In the genomic region with DNA sequence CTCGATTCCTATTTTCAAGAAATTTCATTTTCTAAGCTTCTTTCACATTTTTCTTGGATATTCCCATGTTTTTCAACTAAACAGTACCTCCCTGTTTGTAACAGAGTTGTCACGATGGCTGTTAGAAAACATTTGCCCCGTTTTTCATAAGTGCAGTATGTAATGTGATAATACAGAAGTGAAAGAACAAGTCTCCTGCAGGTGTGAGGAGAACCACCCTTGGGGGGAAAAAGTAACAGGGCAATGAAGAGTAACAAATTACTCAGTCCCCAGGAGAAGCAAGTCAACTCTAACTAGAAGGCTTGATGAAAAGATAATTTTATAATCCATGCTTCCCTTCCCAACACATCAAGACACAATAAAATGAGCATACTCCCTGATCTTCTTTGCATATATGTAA, we compare ENCODE assay signal across 14 cellular contexts.
DNase-seq lines count a peak whose midpoint lies in the region; ATAC-seq and TF ChIP-seq lines count a peak whose summit lies in the region.
"Had no signal": no experiment of that assay in that cellular context is flagged by ENCODE, and none has a peak within 500 bp of the region (broad histone marks: within the 10 kb centered on the region; RNA-seq: fewer than 3 reads in every experiment).

No MANE protein-coding gene starts in this region.

- H3K27me3 Mint-ChIP-seq in activated T-cell treated with anti-CD3 and anti-CD28 coated beads, Interleukin-2, amount 50 U/mL, for 72 hours (ENCODE audit: low read depth), result no peaks in the 10 kb centered on the region

- DNase-seq in activated T-cell treated with anti-CD3 and anti-CD28 coated beads, Interleukin-2, amount 50 U/mL, for 72 hours, result no peak
- no peak for DNase-seq in activated T-cell treated with anti-CD3 and anti-CD28 coated beads for 4 hours
- DNase-seq in spleen, result no peak
- DNase-seq in medulla oblongata (ENCODE audit: extremely low spot score), result no peak
- DNase-seq in MM.1S, result no peak
- no peak for DNase-seq in stimulated activated CD4-positive, alpha-beta T cell treated with anti-CD3 and anti-CD28 coated beads, Interleukin-1b, Interleukin-23, amount 100 ng/mL, for 48 hours
- DNase-seq: aorta, heart right ventricle, psoas muscle, SJCRH30, thyroid gland had no signal

- H2AFZ ChIP-seq in OCI-LY1 (ENCODE audit: low read length) (no peak overlapping the region), MM.1S (ENCODE audit: low read length) (no peak overlapping the region)

- WGBS in spleen, 5 donors, result 65 to 80% (median 74%) methylated on average over 3 of the region's 3 CpGs

- H3F3A ChIP-seq in OCI-LY1 (ENCODE audit: insufficient read depth, low read length) (no peaks in the 10 kb centered on the region), MM.1S (ENCODE audit: insufficient read depth, low read length) (no peaks in the 10 kb centered on the region)

- intact Hi-C loops in spleen (cut with DNase I; ENCODE audit: low total_unique reads), result no loop called here

- peak overlapping the region; percentile 47 for H3K4me2 ChIP-seq in OCI-LY1 (ENCODE audit: low read length)
- H3K4me2 ChIP-seq in MM.1S (ENCODE audit: low read depth, low read length), result no peak overlapping the region

- no peaks in the 10 kb centered on the region for H3K9me3 ChIP-seq in OCI-LY1 (ENCODE audit: low read length)
- no peaks in the 10 kb centered on the region for H3K9me3 ChIP-seq in spleen
- H3K9me3 ChIP-seq in MM.1S (replicated peaks; ENCODE audit: insufficient read depth, low read length), result no peaks in the 10 kb centered on the region
- H3K9me3 ChIP-seq: esophagus muscularis mucosa, heart right ventricle, psoas muscle, SJCRH30, thyroid gland had no signal

- H3K27ac ChIP-seq in OCI-LY1 (ENCODE audit: low read depth, low read length, poor library complexity, severe bottlenecking) (peak overlapping the region; percentile 82), spleen (peak overlapping the region in 7 of 8 donors; percentile 29 to 80 (median 49)), MM.1S (ENCODE audit: low read length) (no peak overlapping the region; the same call in 1 of the 2 replicates)
- H3K27ac ChIP-seq: esophagus muscularis mucosa, heart right ventricle, psoas muscle, SJCRH30, thyroid gland had no signal

- peak overlapping the region; percentile 36 for H3K27ac Mint-ChIP-seq in activated T-cell treated with anti-CD3 and anti-CD28 coated beads, Interleukin-2, amount 50 U/mL, for 72 hours

- ATAC-seq in activated T-cell treated with anti-CD3 and anti-CD28 coated beads, Interleukin-2, amount 50 U/mL, for 72 hours (replicated peaks in 1 of 2), result no peak
- peak; percentile 36 for ATAC-seq in GM21723 (IDR thresholded peaks at IDR 0.05; ENCODE audit: unreplicated experiment)
- ATAC-seq: heart right ventricle, psoas muscle had no signal

- H3K4me1 Mint-ChIP-seq in activated T-cell treated with anti-CD3 and anti-CD28 coated beads, Interleukin-2, amount 50 U/mL, for 72 hours (ENCODE audit: low read depth), result peaks cover 89% of the 10 kb centered on the region

- H3K9me3 Mint-ChIP-seq in activated T-cell treated with anti-CD3 and anti-CD28 coated beads, Interleukin-2, amount 50 U/mL, for 72 hours, result no peaks in the 10 kb centered on the region

- H3K79me2 ChIP-seq in OCI-LY1 (ENCODE audit: insufficient read depth, low read length) (peaks cover 37% of the 10 kb centered on the region), MM.1S (ENCODE audit: low read length) (no peaks in the 10 kb centered on the region)

- TF ChIP-seq CTCF in OCI-LY1 (IDR thresholded peaks at IDR 0.05; ENCODE audit: low read length), result no peak
- no peak for TF ChIP-seq CTCF in spleen (IDR thresholded peaks at IDR 0.05 in 8 of 11, conservative IDR thresholded peaks at IDR 0.05 in 3 of 11)
- no peak for TF ChIP-seq CTCF in MM.1S (IDR thresholded peaks at IDR 0.05; ENCODE audit: low read length)

- H3K9ac ChIP-seq in OCI-LY1 (ENCODE audit: low read length) (peak overlapping the region; percentile 0; the same call in 1 of the 2 replicates), MM.1S (ENCODE audit: low read length) (no peak overlapping the region)

- TF ChIP-seq POLR2A in spleen (IDR thresholded peaks at IDR 0.05), result no peak

- H3K4me3 ChIP-seq in OCI-LY1 (ENCODE audit: low read depth, low read length, poor library complexity, severe bottlenecking) (no peak overlapping the region), spleen (no peak overlapping the region), MM.1S (ENCODE audit: low read length) (no peak overlapping the region)
- H3K4me3 ChIP-seq: esophagus muscularis mucosa, heart right ventricle, psoas muscle, SJCRH30, thyroid gland had no signal

- H3K36me3 ChIP-seq in OCI-LY1 (ENCODE audit: insufficient read depth, low read length) (peaks cover 38% of the 10 kb centered on the region), spleen (peaks cover 0 to 14% (median 0%) of the 10 kb centered on the region in 6 donors), MM.1S (replicated peaks; ENCODE audit: insufficient read depth, low read length) (no peaks in the 10 kb centered on the region)
- H3K36me3 ChIP-seq: esophagus muscularis mucosa, SJCRH30, thyroid gland had no signal

- H3K27me3 ChIP-seq in OCI-LY1 (ENCODE audit: insufficient read depth, low read length) (no peaks in the 10 kb centered on the region), spleen (replicated peaks in 1 of 7) (no peaks in the 10 kb centered on the region), MM.1S (replicated peaks; ENCODE audit: insufficient read depth, low read length) (no peaks in the 10 kb centered on the region)
- H3K27me3 ChIP-seq: esophagus muscularis mucosa, heart right ventricle, SJCRH30, thyroid gland had no signal

- H3K4me1 ChIP-seq in OCI-LY1 (ENCODE audit: insufficient read depth, low read length, severe bottlenecking) (peaks cover 59% of the 10 kb centered on the region), spleen (peaks cover 16 to 98% (median 52%) of the 10 kb centered on the region in 6 donors), MM.1S (ENCODE audit: low read length) (peaks cover 20% of the 10 kb centered on the region)
- H3K4me1 ChIP-seq: psoas muscle, SJCRH30, thyroid gland had no signal

- H3K9me2 ChIP-seq in OCI-LY1 (ENCODE audit: low read depth, low read length), result no peaks in the 10 kb centered on the region
- H3K9me2 ChIP-seq in MM.1S (replicated peaks; ENCODE audit: insufficient read depth, low read length), result no peaks in the 10 kb centered on the region

- 0 out of 2 replicates have a peak, but pooled peaks cover 3% of the 10 kb centered on the region for H4K20me1 ChIP-seq in OCI-LY1 (ENCODE audit: insufficient read depth, low read length)
- H4K20me1 ChIP-seq in MM.1S (ENCODE audit: insufficient read depth, low read length), result no peaks in the 10 kb centered on the region

- peaks cover 5 to 17% of the 10 kb centered on the region in 2 donors for H3K36me3 Mint-ChIP-seq in activated T-cell treated with anti-CD3 and anti-CD28 coated beads, Interleukin-2, amount 50 U/mL, for 72 hours (ENCODE audit: insufficient read depth in 2 of 2)

- peak overlapping the region; percentile 26 to 53 for H3K4me3 Mint-ChIP-seq in activated T-cell treated with anti-CD3 and anti-CD28 coated beads, Interleukin-2, amount 50 U/mL, for 72 hours
